ENCODE assay signal across 9 cellular contexts in genomic region chr6:161374971-161375873, GRCh38.
DNase-seq lines count a peak whose midpoint lies in the region; ATAC-seq and TF ChIP-seq lines count a peak whose summit lies in the region.
"Had no signal": no experiment of that assay in that cellular context is flagged by ENCODE, and none has a peak within 500 bp of the region (broad histone marks: within the 10 kb centered on the region; RNA-seq: fewer than 3 reads in every experiment).

No MANE protein-coding gene starts in this region.

- H3K27ac ChIP-seq in VCaP (peak overlapping the region; percentile 61), temporal lobe (ENCODE audit: low read depth, low read length) (peak overlapping the region; percentile 40)
- H3K27ac ChIP-seq: BLaER1 had no signal

- TF ChIP-seq CTCF in VCaP (conservative IDR thresholded peaks at IDR 0.05) (peak; percentile 72), omental fat pad (IDR thresholded peaks at IDR 0.05) (no peak)

- no peak for ATAC-seq in omental fat pad (ENCODE audit: low FRiP score)

- DNase-seq in NCI-H446 (lab: John Stamatoyannopoulos, UW) (peak; percentile 6 to 42), NCI-H446 treated with DMSO at 0.1 percent for 48 hours (lab: John Stamatoyannopoulos, UW) (no peak), hypothalamus (lab: John Stamatoyannopoulos, UW) (peak in 39 of 51 donors; percentile 10 to 80 (median 58)), T1000 (lab: John Stamatoyannopoulos, UW) (no peak), omental fat pad (ENCODE audit: low spot score) (no peak), AG08395 (ENCODE audit: low spot score) (no peak)

Comparison
In these comparisons a context has a peak if more than half of its experiments do, and no peak if none do; other contexts are left out.
1. DNase-seq: peak in NCI-H446 (2 of 2) and hypothalamus (39 of 51); none in NCI-H446 treated with DMSO at 0.1 percent for 48 hours (single experiment), T1000 (single experiment), omental fat pad (single experiment) and AG08395 (single experiment).